13 cellular contexts compared by ENCODE assay signal in genomic region chr7:93719546-93719945, GRCh38.
DNase-seq lines count a peak whose midpoint lies in the region; ATAC-seq and TF ChIP-seq lines count a peak whose summit lies in the region.
"Had no signal": no experiment of that assay in that cellular context is flagged by ENCODE, and none has a peak within 500 bp of the region (broad histone marks: within the 10 kb centered on the region; RNA-seq: fewer than 3 reads in every experiment).

No MANE protein-coding gene starts in this region.

- ATAC-seq in GM21447 (IDR thresholded peaks at IDR 0.05; ENCODE audit: unreplicated experiment) (no peak), HG03469 (IDR thresholded peaks at IDR 0.05; ENCODE audit: unreplicated experiment) (no peak)
- ATAC-seq: activated naive CD8-positive, alpha-beta T cell treated with anti-CD3 and anti-CD28 coated beads, Interleukin-2, amount 50 U/mL, for 24 hours; left lobe of liver had no signal

- H3K79me2 ChIP-seq in fibroblast of lung (ENCODE audit: control insufficient read depth, insufficient read depth, low read length), result no peaks in the 10 kb centered on the region

- H3K27ac ChIP-seq in fibroblast of lung (ENCODE audit: insufficient read depth, low read length), result no peak overlapping the region

- DNase-seq in ELR (ENCODE audit: low read depth) (peak; percentile 56), OCI-M1 (lab: John Stamatoyannopoulos, UW) (peak; percentile 84), fibroblast of lung (ENCODE audit: low read depth in 2 of 2) (peak; percentile 39 to 97), non-pigmented ciliary epithelial cell (ENCODE audit: low read depth) (peak; percentile 80), endothelial cell (ENCODE audit: low spot score) (no peak)
- DNase-seq in stimulated activated CD4-positive, alpha-beta T cell treated with anti-CD3 and anti-CD28 coated beads, Interleukin-12 subunit alpha, Interleukin-12 subunit beta, amount 100 ng/mL, for 4 hours, result no peak
- DNase-seq: activated naive CD8-positive, alpha-beta T cell treated with anti-CD3 and anti-CD28 coated beads, Interleukin-2, amount 50 U/mL, for 24 hours; CD4-positive, CD25-positive, alpha-beta regulatory T cell; T-helper 1 cell had no signal

- H3K4me3 ChIP-seq in fibroblast of lung (replicated peaks in 1 of 4; ENCODE audit: control extremely low read depth in 1 of 4, insufficient read depth in 1 of 4, low read depth in 3 of 4, low read length in 4 of 4), result no peak overlapping the region

- H3K27me3 Mint-ChIP-seq in endothelial cell (ENCODE audit: unreplicated experiment), result peaks cover 2% of the 10 kb centered on the region
- H3K27me3 Mint-ChIP-seq: CD4-positive, CD25-positive, alpha-beta regulatory T cell had no signal

- H2AFZ ChIP-seq in fibroblast of lung (ENCODE audit: low read length), result no peak overlapping the region

- no peak overlapping the region for H3K4me2 ChIP-seq in fibroblast of lung (ENCODE audit: extremely low read depth, insufficient read depth, low read length)

- H3K4me1 Mint-ChIP-seq in endothelial cell (ENCODE audit: unreplicated experiment), result no peaks in the 10 kb centered on the region
- H3K4me1 Mint-ChIP-seq: activated naive CD8-positive, alpha-beta T cell treated with anti-CD3 and anti-CD28 coated beads, Interleukin-2, amount 50 U/mL, for 24 hours; CD4-positive, CD25-positive, alpha-beta regulatory T cell had no signal

- no peaks in the 10 kb centered on the region for H3K9me3 Mint-ChIP-seq in endothelial cell (ENCODE audit: unreplicated experiment)
- H3K9me3 Mint-ChIP-seq: activated naive CD8-positive, alpha-beta T cell treated with anti-CD3 and anti-CD28 coated beads, Interleukin-2, amount 50 U/mL, for 24 hours; dendritic cell treated with granulocyte-macrophage colony-stimulating factor and Interleukin-4, amounts not matched to agents 40 ng/mL and 50 ng/mL, for 4 days had no signal

- no peak overlapping the region for H3K9ac ChIP-seq in fibroblast of lung (ENCODE audit: insufficient read depth, low read length)

- no peaks in the 10 kb centered on the region for H3K4me1 ChIP-seq in fibroblast of lung (ENCODE audit: control insufficient read depth, extremely low read depth, insufficient read depth, low read length)

- H4K20me1 ChIP-seq in fibroblast of lung (ENCODE audit: control insufficient read depth, extremely low read depth, insufficient read depth, low read length), result no peaks in the 10 kb centered on the region

- TF ChIP-seq CTCF in fibroblast of lung (conservative IDR thresholded peaks at IDR 0.05 in 1 of 2, IDR thresholded peaks at IDR 0.05 in 1 of 2; ENCODE audit: low read depth in 1 of 2, low read length in 2 of 2), result no peak
- no peak for TF ChIP-seq CTCF in endothelial cell (IDR thresholded peaks at IDR 0.05; ENCODE audit: unreplicated experiment)

- no peak overlapping the region for H3K4me3 Mint-ChIP-seq in endothelial cell (ENCODE audit: unreplicated experiment)
- H3K4me3 Mint-ChIP-seq: activated naive CD8-positive, alpha-beta T cell treated with anti-CD3 and anti-CD28 coated beads, Interleukin-2, amount 50 U/mL, for 24 hours; CD4-positive, CD25-positive, alpha-beta regulatory T cell; dendritic cell treated with granulocyte-macrophage colony-stimulating factor and Interleukin-4, amounts not matched to agents 40 ng/mL and 50 ng/mL, for 4 days had no signal

- H3K36me3 Mint-ChIP-seq in endothelial cell (ENCODE audit: low read depth, unreplicated experiment), result no peaks in the 10 kb centered on the region
- H3K36me3 Mint-ChIP-seq: CD4-positive, CD25-positive, alpha-beta regulatory T cell had no signal

- no peak overlapping the region for H3K27ac Mint-ChIP-seq in endothelial cell (ENCODE audit: unreplicated experiment)
- H3K27ac Mint-ChIP-seq: activated naive CD8-positive, alpha-beta T cell treated with anti-CD3 and anti-CD28 coated beads, Interleukin-2, amount 50 U/mL, for 24 hours; dendritic cell treated with granulocyte-macrophage colony-stimulating factor and Interleukin-4, amounts not matched to agents 40 ng/mL and 50 ng/mL, for 4 days had no signal

- H3K27me3 ChIP-seq in fibroblast of lung (ENCODE audit: control insufficient read depth, insufficient read depth, low read length), result no peaks in the 10 kb centered on the region

- no peaks in the 10 kb centered on the region for H3K36me3 ChIP-seq in fibroblast of lung (ENCODE audit: control insufficient read depth, insufficient read depth, low read length)

- no peaks in the 10 kb centered on the region for H3K9me3 ChIP-seq in fibroblast of lung (ENCODE audit: control insufficient read depth, insufficient read depth, low read depth, low read length)

Comparison
In these comparisons a context has a peak if more than half of its experiments do, and no peak if none do; other contexts are left out.
1. DNase-seq: peak in ELR (single experiment), OCI-M1 (single experiment), fibroblast of lung (2 of 2) and non-pigmented ciliary epithelial cell (single experiment); none in endothelial cell (single experiment) and stimulated activated CD4-positive, alpha-beta T cell treated with anti-CD3 and anti-CD28 coated beads, Interleukin-12 subunit alpha, Interleukin-12 subunit beta, amount 100 ng/mL, for 4 hours (single experiment).